Comparison of ENCODE assay signal across 1 cellular context in genomic region chr6:31541658-31542521, GRCh38.
TF ChIP-seq lines count a peak whose summit lies in the region.

Gene DDX39B (minus strand): TSS chr6:31542003. CDS start chr6:31540532, 1,471 bp downstream.

TF ChIP-seq in GM12878, 131 proteins besides CTCF, POLR2A, EP300 and RAD21 (continued from another document and continues in another):
- TF ChIP-seq RCOR1 (conservative IDR thresholded peaks at IDR 0.05; ENCODE audit: low read depth, low read length) (peak; percentile 55; the same call in 1 of the 2 replicates), CEBPB (IDR thresholded peaks at IDR 0.05; ENCODE audit: borderline replicate concordance in 1 of 2, low read depth in 2 of 2, low read length in 2 of 2) (no peak), BACH1 (IDR thresholded peaks at IDR 0.05; ENCODE audit: borderline replicate concordance) (peak; percentile 44; the same call in 1 of the 2 replicates), ZBTB33 (IDR thresholded peaks at IDR 0.05) (peak; percentile 84), TCF12 (IDR thresholded peaks at IDR 0.05; ENCODE audit: low read depth, low read length) (peak; percentile 59; the same call in 1 of the 2 replicates), CBX5 (IDR thresholded peaks at IDR 0.05; ENCODE audit: low read depth) (no peak), ZNF687 (IDR thresholded peaks at IDR 0.05) (peak; percentile 88), MLLT1 (IDR thresholded peaks at IDR 0.05) (peak; percentile 98), MXI1 (IDR thresholded peaks at IDR 0.05; ENCODE audit: low read depth, low read length) (peak; percentile 55), POLR2AphosphoS2 (IDR thresholded peaks at IDR 0.05; ENCODE audit: low read depth, low read length) (peak; percentile 94), MYC (IDR thresholded peaks at IDR 0.05; ENCODE audit: insufficient read depth, insufficient read length, insufficient replicate concordance, low read length, severe bottlenecking) (peak; percentile 94), HDAC2 (IDR thresholded peaks at IDR 0.05) (no peak), TAF1 (IDR thresholded peaks at IDR 0.05; ENCODE audit: borderline replicate concordance, low read depth, low read length) (peak; percentile 100), MEF2A (IDR thresholded peaks at IDR 0.05; ENCODE audit: insufficient read depth, low read depth, low read length) (no peak; the same call in 1 of the 2 replicates), SMARCA5 (IDR thresholded peaks at IDR 0.05) (peak; percentile 72; the same call in 1 of the 2 replicates), PKNOX1 (IDR thresholded peaks at IDR 0.05) (no peak), SIN3A (IDR thresholded peaks at IDR 0.05; ENCODE audit: low read depth, low read length) (no peak), SUZ12 (IDR thresholded peaks at IDR 0.05; ENCODE audit: unreplicated experiment) (no peak), TARDBP (IDR thresholded peaks at IDR 0.05; ENCODE audit: borderline replicate concordance) (no peak), FOXK2 (IDR thresholded peaks at IDR 0.05) (peak; percentile 77), PRDM15 (CRISPR knock-in tag; IDR thresholded peaks at IDR 0.05) (no peak), HSF1 (IDR thresholded peaks at IDR 0.05; ENCODE audit: low read depth, low read length) (no peak), NRF1 (conservative IDR thresholded peaks at IDR 0.05; ENCODE audit: low read depth, low read length) (peak; percentile 79), CUX1 (IDR thresholded peaks at IDR 0.05; ENCODE audit: insufficient replicate concordance, low read depth, low read length) (no peak), NR2C2 (IDR thresholded peaks at IDR 0.05; ENCODE audit: borderline replicate concordance, control insufficient read depth, insufficient read length, low read depth) (no peak), POLR2AphosphoS5 (IDR thresholded peaks at IDR 0.05; ENCODE audit: low read length) (peak; percentile 100), BCLAF1 (IDR thresholded peaks at IDR 0.05) (no peak), SMAD1 (IDR thresholded peaks at IDR 0.05; ENCODE audit: low read depth, partially characterized antibody) (peak; percentile 81), GABPA (IDR thresholded peaks at IDR 0.05; ENCODE audit: low read depth) (peak; percentile 83)
